Comparison of ENCODE assay signal across 8 cellular contexts in the genomic region with DNA sequence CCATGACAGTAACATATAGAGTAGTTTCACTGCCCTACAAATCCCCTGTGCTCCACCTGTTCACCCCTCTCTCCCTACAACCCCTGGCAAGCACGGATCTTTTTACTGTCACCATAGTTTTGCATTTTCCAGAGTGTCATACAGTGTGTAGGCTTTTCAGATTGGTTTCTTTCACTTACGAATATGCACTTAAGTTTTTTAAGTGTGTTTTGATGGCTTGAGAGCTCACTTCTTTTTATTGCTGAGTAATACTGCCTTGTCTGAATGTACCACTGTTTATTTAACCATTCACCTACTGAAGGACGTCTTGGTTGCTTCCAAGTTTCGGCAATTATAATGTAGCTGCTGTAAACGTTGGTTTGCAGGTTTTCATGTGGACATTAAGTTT.
DNase-seq lines count a peak whose midpoint lies in the region; ATAC-seq and TF ChIP-seq lines count a peak whose summit lies in the region.

No MANE protein-coding gene starts in this region.

- H3K4me1 Mint-ChIP-seq in IgD-negative memory B cell: peaks cover 18 to 36% (median 31%) of the 10 kb centered on the region in 3 donors
- peaks cover 14 to 24% of the 10 kb centered on the region in 2 donors for H3K4me1 Mint-ChIP-seq in effector memory CD8-positive, alpha-beta T cell (ENCODE audit: low read depth in 2 of 2)

- H3K27ac Mint-ChIP-seq in IgD-negative memory B cell: peak overlapping the region; percentile 46 to 83 (median 59)
- H3K27ac Mint-ChIP-seq in effector memory CD8-positive, alpha-beta T cell: peak overlapping the region; percentile 61 to 89

- DNase-seq in effector memory CD8-positive, alpha-beta T cell: no peak
- DNase-seq in tibial artery (no peak), HAP-1 (ENCODE audit: low spot score in 2 of 2) (no peak), GM13977 (ENCODE audit: low spot score) (no peak)
- DNase-seq in stimulated activated CD4-positive, alpha-beta T cell treated with anti-CD3 and anti-CD28 coated beads, Interleukin-15, amount 100 ng/mL, for 24 hours: no peak

- peak overlapping the region; percentile 66 to 68 for H3K27ac ChIP-seq in tibial artery

- TF ChIP-seq CTCF in tibial artery (IDR thresholded peaks at IDR 0.05) (no peak), GM13977 (IDR thresholded peaks at IDR 0.05; ENCODE audit: extremely low read depth, insufficient read depth, missing control alignments) (no peak)

- in situ Hi-C loops in HAP-1 (cut with MboI; ENCODE audit: low sequenced_read_pairs) (no loop called here), GM13977 (cut with MboI; ENCODE audit: low pct_unique_long_range_greater_than_20kb, low sequenced_read_pairs, unreplicated experiment) (no loop called here)

- peaks cover 0 to 26% (median 2%) of the 10 kb centered on the region in 4 donors for H3K4me1 ChIP-seq in tibial artery
- peaks cover 13% of the 10 kb centered on the region for H3K4me1 ChIP-seq in HAP-1

- no peaks in the 10 kb centered on the region for H3K36me3 ChIP-seq in tibial artery
- H3K36me3 ChIP-seq in HAP-1 (replicated peaks): no peaks in the 10 kb centered on the region

- intact Hi-C loops in tibial artery (cut with DNase I; ENCODE audit: low total_unique reads): no loop called here

- H3K27me3 ChIP-seq in tibial artery: no peaks in the 10 kb centered on the region
- no peaks in the 10 kb centered on the region for H3K27me3 ChIP-seq in HAP-1 (ENCODE audit: low read depth)

- peak overlapping the region; percentile 50 to 88 (median 80) for H3K4me3 Mint-ChIP-seq in IgD-negative memory B cell
- H3K4me3 Mint-ChIP-seq in effector memory CD8-positive, alpha-beta T cell: peak overlapping the region; percentile 73 to 79

- H3K9me3 ChIP-seq in tibial artery: no peaks in the 10 kb centered on the region
- no peaks in the 10 kb centered on the region for H3K9me3 ChIP-seq in HAP-1

- ATAC-seq in GM18502 (IDR thresholded peaks at IDR 0.05; ENCODE audit: poor library complexity, unreplicated experiment) (peak; percentile 59), GM21526 (IDR thresholded peaks at IDR 0.05; ENCODE audit: low FRiP score, unreplicated experiment) (peak; percentile 55)
- ATAC-seq in effector memory CD8-positive, alpha-beta T cell (replicated peaks): peak; percentile 29

- no peaks in the 10 kb centered on the region for H3K36me3 Mint-ChIP-seq in IgD-negative memory B cell
- H3K36me3 Mint-ChIP-seq in effector memory CD8-positive, alpha-beta T cell (ENCODE audit: insufficient read depth): no peaks in the 10 kb centered on the region

- H3K4me3 ChIP-seq in tibial artery (peak overlapping the region; percentile 40 to 45), HAP-1 (no peak overlapping the region)

- no peaks in the 10 kb centered on the region for H3K9me3 Mint-ChIP-seq in IgD-negative memory B cell
- H3K9me3 Mint-ChIP-seq in effector memory CD8-positive, alpha-beta T cell: no peaks in the 10 kb centered on the region

- no peaks in the 10 kb centered on the region for H3K27me3 Mint-ChIP-seq in IgD-negative memory B cell
- H3K27me3 Mint-ChIP-seq in effector memory CD8-positive, alpha-beta T cell: peaks cover 7 to 10% of the 10 kb centered on the region in 2 donors
